15 cellular contexts compared by ENCODE assay signal in the genomic region with DNA sequence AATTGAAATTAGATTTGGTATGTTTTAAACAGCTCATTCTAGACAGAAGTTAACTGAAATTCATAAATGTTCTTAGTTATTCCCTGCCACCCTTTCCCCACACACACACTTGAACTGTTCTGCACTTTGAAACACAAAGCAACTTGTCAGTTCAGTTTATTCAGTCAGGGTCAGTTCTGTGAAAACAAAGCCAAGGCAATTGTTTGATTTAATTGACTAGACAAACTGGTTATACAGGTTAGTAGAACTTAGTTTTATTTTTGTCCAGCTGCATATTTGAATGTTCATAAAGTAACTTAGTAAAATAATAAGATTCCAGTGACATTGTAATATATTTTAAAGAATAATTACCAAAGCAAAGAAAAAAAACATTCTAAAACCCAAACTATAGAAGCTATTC.
DNase-seq lines count a peak whose midpoint lies in the region; ATAC-seq and TF ChIP-seq lines count a peak whose summit lies in the region.
"Had no signal": no experiment of that assay in that cellular context is flagged by ENCODE, and none has a peak within 500 bp of the region (broad histone marks: within the 10 kb centered on the region; RNA-seq: fewer than 3 reads in every experiment).

No MANE protein-coding gene starts in this region.

- H3K27ac ChIP-seq in HUES6 (ENCODE audit: low read depth, low read length) (no peak overlapping the region), foreskin keratinocyte (peak overlapping the region; percentile 57)
- H3K27ac ChIP-seq: spleen had no signal

- no peaks in the 10 kb centered on the region for H3K9me3 ChIP-seq in HUES6 (ENCODE audit: control insufficient read depth, insufficient read depth, low read depth, low read length)
- H3K9me3 ChIP-seq: MG63 had no signal

- no peak overlapping the region for H3K9ac ChIP-seq in HUES6 (ENCODE audit: low read length)

- H3K4me3 ChIP-seq in HUES6 (ENCODE audit: low read depth, low read length): 0 out of 2 replicates have a peak overlapping the region, but pooled peaks have one; percentile 6
- H3K4me3 ChIP-seq: MG63, spleen had no signal

- peak; percentile 78 for ATAC-seq in foreskin keratinocyte
- no peak for ATAC-seq in GM21717 (IDR thresholded peaks at IDR 0.05; ENCODE audit: unreplicated experiment)
- no peak for ATAC-seq in GM18861 (IDR thresholded peaks at IDR 0.05; ENCODE audit: unreplicated experiment)
- ATAC-seq: activated T-cell treated with anti-CD3 and anti-CD28 coated beads, Interleukin-2, amount 50 U/mL, for 4 hours had no signal

- H3K4me1 ChIP-seq in HUES6 (ENCODE audit: control insufficient read depth, insufficient read depth, low read length) (no peaks in the 10 kb centered on the region), foreskin keratinocyte (peaks cover 14% of the 10 kb centered on the region)
- H3K4me1 ChIP-seq: spleen had no signal

- no peaks in the 10 kb centered on the region for H3K36me3 ChIP-seq in HUES6 (ENCODE audit: control insufficient read depth, insufficient read depth, low read length)

- no peaks in the 10 kb centered on the region for H3K27me3 ChIP-seq in HUES6 (ENCODE audit: control insufficient read depth, insufficient read depth, low read length)
- no peaks in the 10 kb centered on the region for H3K27me3 ChIP-seq in foreskin keratinocyte
- H3K27me3 ChIP-seq: MG63, spleen had no signal

- no peak for TF ChIP-seq CTCF in foreskin keratinocyte (conservative IDR thresholded peaks at IDR 0.05)

- DNase-seq in NCI-H345 treated with DMSO at 0.1 percent for 48 hours (lab: John Stamatoyannopoulos, UW; ENCODE audit: unreplicated experiment) (peak; percentile 94), foreskin keratinocyte (peak; percentile 32 to 68), renal cortical epithelial cell (ENCODE audit: low read depth) (peak; percentile 49), occipital lobe (lab: John Stamatoyannopoulos, UW) (no peak), NCI-H187 treated with DMSO at 0.1 percent for 48 hours (lab: John Stamatoyannopoulos, UW) (no peak)
- DNase-seq: activated CD4-positive, CD25-positive, alpha-beta regulatory T cell treated with anti-CD3 and anti-CD28 coated beads, Interleukin-2, amount 50 U/mL, for 72 hours; activated T-cell treated with anti-CD3 and anti-CD28 coated beads, Interleukin-2, amount 50 U/mL, for 4 hours; CD4-positive, alpha-beta memory T cell; foreskin melanocyte; islet precursor cell; MG63; spleen had no signal

Comparison
In these comparisons a context has a peak if more than half of its experiments do, and no peak if none do; other contexts are left out.
1. DNase-seq: peak in NCI-H345 treated with DMSO at 0.1 percent for 48 hours (single experiment), foreskin keratinocyte (2 of 2) and renal cortical epithelial cell (single experiment); none in occipital lobe (single experiment) and NCI-H187 treated with DMSO at 0.1 percent for 48 hours (single experiment).